Comparison of ENCODE assay signal across 28 cellular contexts in genomic region chr1:221525749-221526148, GRCh38.
"Had no signal": no experiment of that assay in that cellular context is flagged by ENCODE, and none has a peak within 500 bp of the region (broad histone marks: within the 10 kb centered on the region; RNA-seq: fewer than 3 reads in every experiment).

No MANE protein-coding gene starts in this region.

- H3K36me3 ChIP-seq: colonic mucosa, esophagus muscularis mucosa, esophagus squamous epithelium, gastrocnemius medialis, heart left ventricle, heart right ventricle had no signal

- H3K9me3 ChIP-seq: colonic mucosa, esophagus muscularis mucosa, esophagus squamous epithelium, gastrocnemius medialis, heart left ventricle, heart right ventricle had no signal

- H3K27me3 Mint-ChIP-seq: dendritic cell treated with granulocyte-macrophage colony-stimulating factor and Interleukin-4, amounts not matched to agents 40 ng/mL and 50 ng/mL, for 4 days had no signal

- H3K4me1 ChIP-seq: colonic mucosa, esophagus muscularis mucosa, esophagus squamous epithelium, foreskin keratinocyte, gastrocnemius medialis, heart left ventricle, heart right ventricle had no signal

- H3K9me3 Mint-ChIP-seq: dendritic cell treated with granulocyte-macrophage colony-stimulating factor and Interleukin-4, amounts not matched to agents 40 ng/mL and 50 ng/mL, for 4 days; effector memory CD8-positive, alpha-beta T cell; endodermal cell had no signal

- H3K4me3 Mint-ChIP-seq: dendritic cell treated with granulocyte-macrophage colony-stimulating factor and Interleukin-4, amounts not matched to agents 40 ng/mL and 50 ng/mL, for 4 days; effector memory CD8-positive, alpha-beta T cell; endodermal cell had no signal

- H3K27ac ChIP-seq: colonic mucosa, coronary artery, dorsolateral prefrontal cortex, epithelial cell of prostate, esophagus muscularis mucosa, esophagus squamous epithelium, foreskin keratinocyte, gastrocnemius medialis, heart left ventricle, heart right ventricle had no signal

- DNase-seq: colonic mucosa; cortex of kidney; dermis blood vessel endothelial cell; dorsolateral prefrontal cortex; effector CD4-positive, alpha-beta T cell; effector CD8-positive, alpha-beta T cell; effector memory CD4-positive, alpha-beta T cell; effector memory CD8-positive, alpha-beta T cell; endodermal cell; erythroblast; esophagus squamous epithelium; foreskin fibroblast; foreskin keratinocyte; foreskin melanocyte; gastrocnemius medialis; glutamatergic neuron; head of caudate nucleus; heart left ventricle; heart right ventricle had no signal

- ATAC-seq: effector memory CD8-positive, alpha-beta T cell; esophagus mucosa; foreskin keratinocyte; gastrocnemius medialis; heart left ventricle; heart right ventricle had no signal

- H3K4me3 ChIP-seq: colonic mucosa, coronary artery, dorsolateral prefrontal cortex, esophagus muscularis mucosa, esophagus squamous epithelium, gastrocnemius medialis, heart left ventricle, heart right ventricle had no signal

- FAIRE-seq: colon, endometrium, endothelial cell of umbilical vein, frontal cortex had no signal

- H3K4me1 Mint-ChIP-seq: endodermal cell had no signal

- H3K27me3 ChIP-seq: colonic mucosa, esophagus muscularis mucosa, esophagus squamous epithelium, gastrocnemius medialis, heart left ventricle had no signal

- H3K27ac Mint-ChIP-seq: dendritic cell treated with granulocyte-macrophage colony-stimulating factor and Interleukin-4, amounts not matched to agents 40 ng/mL and 50 ng/mL, for 4 days; effector memory CD8-positive, alpha-beta T cell; endodermal cell had no signal
